In the genomic region with DNA sequence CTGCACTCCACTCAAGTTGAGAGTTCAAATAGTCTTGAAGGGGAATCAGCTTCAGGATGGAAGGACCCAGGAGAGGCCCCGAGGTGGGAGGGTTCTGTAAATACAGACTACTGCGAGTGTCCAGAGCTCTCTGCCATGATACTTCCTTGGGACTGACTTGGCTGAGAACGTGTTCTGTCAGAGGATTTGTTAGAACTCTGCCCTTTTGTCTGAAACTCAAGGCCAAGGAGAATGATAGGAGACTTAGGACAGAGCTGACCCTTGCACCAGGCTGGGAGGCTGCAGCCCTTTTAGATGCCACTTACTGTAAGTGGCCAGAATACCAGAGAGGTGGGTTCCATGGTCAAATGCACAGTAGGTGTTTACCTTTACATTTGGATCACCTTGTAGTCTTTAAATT, we compare ENCODE assay signal across 33 cellular contexts. TPM values are rescaled to one million over a fixed set of nuclear protein-coding genes. Genes with fewer than 3 reads are reported as not detected.
DNase-seq lines count a peak whose midpoint lies in the region; ATAC-seq, FAIRE-seq and TF ChIP-seq lines count a peak whose summit lies in the region.
"Had no signal": no experiment of that assay in that cellular context is flagged by ENCODE, and none has a peak within 500 bp of the region (broad histone marks: within the 10 kb centered on the region; RNA-seq: fewer than 3 reads in every experiment).

No MANE protein-coding gene starts in this region.

- no peak for DNase-seq in DND-41
- DNase-seq in HCT116 (ENCODE audit: low read depth, low spot score): no peak
- no peak for DNase-seq in K562 (ENCODE audit: extremely low read depth in 1 of 4, low spot score in 3 of 4)
- no peak for DNase-seq in putamen (ENCODE audit: low spot score)
- no peak for DNase-seq in cortex of kidney (lab: John Stamatoyannopoulos, UW)
- no peak for DNase-seq in right cardiac atrium
- DNase-seq: activated CD4-positive, alpha-beta T cell treated with anti-CD3 and anti-CD28 coated beads for 1 hour; activated CD8-positive, alpha-beta memory T cell treated with anti-CD3 and anti-CD28 coated beads, Interleukin-2, amount 50 U/mL, for 48 hours; activated CD8-positive, alpha-beta T cell treated with anti-CD3 and anti-CD28 coated beads for 36 hours; activated gamma-delta T cell; adrenal gland; Caco-2; cerebellar nuclear complex; DMS53; gastrocnemius medialis; NCI-H1105; NCI-H2029; NCI-H524; PC-9; SK-N-SH; small intestine; stimulated activated naive CD8-positive, alpha-beta T cell treated with anti-CD3 and anti-CD28 coated beads, Interleukin-15, Interleukin-2, amounts not matched to agents 100 U/mL and 50 U/mL, for 24 hours; T-helper 17 cell; testis had no signal

- H3K4me1 ChIP-seq in DND-41 (ENCODE audit: insufficient read depth, low read length) (peaks cover 35% of the 10 kb centered on the region), HCT116 (ENCODE audit: control insufficient read depth in 1 of 2, insufficient read depth in 2 of 2, low read length in 2 of 2) (peaks cover 15 to 30% of the 10 kb centered on the region in 2 experiments), K562 (replicated peaks in 1 of 2; ENCODE audit: control insufficient read depth in 2 of 2, insufficient read depth in 2 of 2, low read length in 2 of 2) (peaks cover 18 to 20% of the 10 kb centered on the region in 2 experiments; a peak in 3 of 5 replicates), right cardiac atrium (ENCODE audit: control insufficient read depth, insufficient read depth, low read length) (peaks cover 3% of the 10 kb centered on the region)

- no peak overlapping the region for H2AFZ ChIP-seq in DND-41 (ENCODE audit: low read depth, low read length)
- H2AFZ ChIP-seq in HCT116 (ENCODE audit: low read depth, low read length, poor library complexity, severe bottlenecking): no peak overlapping the region
- no peak overlapping the region for H2AFZ ChIP-seq in K562 (ENCODE audit: low read depth, low read length)
- H2AFZ ChIP-seq: parathyroid adenoma, PC-9 had no signal

- H3K9me1 ChIP-seq in K562 (ENCODE audit: control insufficient read depth, insufficient read depth, low read length): no peaks in the 10 kb centered on the region

- H3K27ac Mint-ChIP-seq in nephron: peak overlapping the region; percentile 88 to 100 (median 99)
- H3K27ac Mint-ChIP-seq: T-helper 17 cell had no signal

- H3K79me2 ChIP-seq in DND-41 (ENCODE audit: insufficient read depth, low read length) (peaks cover 73% of the 10 kb centered on the region), HCT116 (ENCODE audit: insufficient read depth, low read length) (peaks cover 67% of the 10 kb centered on the region), K562 (ENCODE audit: control insufficient read depth, insufficient read depth, low read length) (peaks cover 66% of the 10 kb centered on the region)

- TF ChIP-seq POLR2A in HCT116 (IDR thresholded peaks at IDR 0.05; ENCODE audit: borderline replicate concordance, extremely low read depth, insufficient read depth, insufficient read length) (no peak), K562 (conservative IDR thresholded peaks at IDR 0.05) (no peak)

- peak overlapping the region; percentile 57 to 71 (median 61) for H3K4me3 Mint-ChIP-seq in nephron
- H3K4me3 Mint-ChIP-seq: T-helper 17 cell had no signal

- RAD21 ChIA-PET in HCT116 (lab: Charles Lee; ENCODE audit: low non-redundant PET in 1 of 2, low total read pairs in 2 of 2, uncharacterized antibody in 2 of 2, unreplicated experiment in 2 of 2): no interaction called here

- in situ Hi-C loops in K562 (cut with MboI): no loop called here

- POLR2A ChIA-PET in HCT116 (lab: Charles Lee): interaction anchor here (0.8 to 1.6 kb wide), 3 partner anchors 10 to 21 kb away, joined by 3 to 5 read pairs (median 5); partner anchors contain the start of gene MIEF1
- POLR2A ChIA-PET in K562 (lab: Yijun Ruan, JAX): interaction anchor here (0.7 to 2.8 kb wide), 12 partner anchors 7 to 200 kb away, joined by 3 to 15 read pairs (median 4); partner anchors contain the start of gene MIEF1

- TF ChIP-seq RAD21 in HCT116 (IDR thresholded peaks at IDR 0.05; ENCODE audit: low read depth) (no peak), K562 (CRISPR knock-in tag; conservative IDR thresholded peaks at IDR 0.05 in 1 of 2, IDR thresholded peaks at IDR 0.05 in 1 of 2) (no peak)

- H3K36me3 ChIP-seq in DND-41 (ENCODE audit: insufficient read depth, low read length): peaks cover 72% of the 10 kb centered on the region
- peaks cover 39 to 57% of the 10 kb centered on the region in 2 experiments for H3K36me3 ChIP-seq in HCT116 (ENCODE audit: control insufficient read depth in 1 of 2, insufficient read depth in 2 of 2, low read length in 2 of 2)
- H3K36me3 ChIP-seq in K562 (ENCODE audit: control insufficient read depth, insufficient read depth, low read length): peaks cover 67% of the 10 kb centered on the region

- no peaks in the 10 kb centered on the region for H3K9me3 ChIP-seq in DND-41 (ENCODE audit: insufficient read depth, low read length, severe bottlenecking)
- H3K9me3 ChIP-seq in HCT116 (ENCODE audit: control insufficient read depth in 1 of 2, insufficient read depth in 1 of 2, low read depth in 1 of 2, low read length in 2 of 2): no peaks in the 10 kb centered on the region
- H3K9me3 ChIP-seq in K562 (replicated peaks; ENCODE audit: control insufficient read depth, insufficient read depth, low read depth, low read length): no peaks in the 10 kb centered on the region
- H3K9me3 ChIP-seq in right cardiac atrium (ENCODE audit: control insufficient read depth, low read length): no peaks in the 10 kb centered on the region
- H3K9me3 ChIP-seq: adrenal gland, Caco-2, gastrocnemius medialis, SK-N-SH, testis had no signal

- H3K9me3 Mint-ChIP-seq in nephron: no peaks in the 10 kb centered on the region
- H3K9me3 Mint-ChIP-seq: activated CD8-positive, alpha-beta T cell treated with anti-CD3 and anti-CD28 coated beads for 36 hours had no signal

- H3K4me1 Mint-ChIP-seq in nephron: peaks cover 34% of the 10 kb centered on the region

- intact Hi-C loops in HCT116 (cut with micrococcal nuclease) (no loop called here), K562 (cut with micrococcal nuclease) (loop anchor here (5.0 kb wide), 2 partner anchors 55 to 130 kb away; no protein-coding TSS in a partner anchor), right cardiac atrium (cut with DNase I) (loop anchor here in 2 of 4 donors (10.0 kb wide), 1 partner anchor 113 kb away; no protein-coding TSS in a partner anchor)

- H3K36me3 Mint-ChIP-seq in nephron (ENCODE audit: low read depth): peaks cover 50% of the 10 kb centered on the region

- peaks cover 3% of the 10 kb centered on the region for H3K27me3 Mint-ChIP-seq in nephron (ENCODE audit: low read depth)
- H3K27me3 Mint-ChIP-seq: activated CD8-positive, alpha-beta T cell treated with anti-CD3 and anti-CD28 coated beads for 36 hours; IgD-negative memory B cell; T-helper 17 cell had no signal

- ATAC-seq in DND-41 (ENCODE audit: insufficient read depth, low read depth): no peak
- ATAC-seq in HCT116: no peak
- ATAC-seq in K562: no peak
- no peak for ATAC-seq in HG02623 (IDR thresholded peaks at IDR 0.05; ENCODE audit: unreplicated experiment)
- ATAC-seq in right cardiac atrium: no peak
- ATAC-seq: activated CD8-positive, alpha-beta T cell treated with anti-CD3 and anti-CD28 coated beads for 36 hours; gastrocnemius medialis; Right ventricle myocardium inferior; stimulated activated naive CD8-positive, alpha-beta T cell treated with anti-CD3 and anti-CD28 coated beads, Interleukin-15, Interleukin-2, amounts not matched to agents 100 U/mL and 50 U/mL, for 24 hours; T-helper 17 cell had no signal

- peak overlapping the region; percentile 74; the same call in 1 of the 2 replicates for H3K4me2 ChIP-seq in DND-41 (ENCODE audit: insufficient read depth, low read length)
- no peak overlapping the region for H3K4me2 ChIP-seq in HCT116 (ENCODE audit: low read length)
- H3K4me2 ChIP-seq in K562 (ENCODE audit: insufficient read depth, low read length): peak overlapping the region; percentile 97; the same call in 1 of the 2 replicates
- H3K4me2 ChIP-seq: SK-N-SH had no signal

- TF ChIP-seq CTCF in DND-41 (IDR thresholded peaks at IDR 0.05; ENCODE audit: borderline replicate concordance, extremely low read depth, low read length, poor library complexity, severe bottlenecking) (no peak), HCT116 (IDR thresholded peaks at IDR 0.05 in 2 of 3, conservative IDR thresholded peaks at IDR 0.05 in 1 of 3; ENCODE audit: borderline replicate concordance in 1 of 3, insufficient read depth in 1 of 3, low read depth in 2 of 3, low read length in 2 of 3) (no peak), K562 (IDR thresholded peaks at IDR 0.05 in 2 of 3, conservative IDR thresholded peaks at IDR 0.05 in 1 of 3; ENCODE audit: insufficient read depth in 2 of 3, low read depth in 1 of 3, low read length in 3 of 3) (no peak), nephron (IDR thresholded peaks at IDR 0.05; ENCODE audit: unreplicated experiment in 3 of 3) (no peak)

- H3K27ac ChIP-seq in DND-41 (ENCODE audit: low read length) (no peak overlapping the region), HCT116 (ENCODE audit: low read depth, low read length) (0 out of 2 replicates have a peak overlapping the region, but pooled peaks have one; percentile 99), K562 (ENCODE audit: extremely low read depth, low read depth, low read length) (peak overlapping the region; percentile 100; the same call in 2 of the 3 replicates), right cardiac atrium (ENCODE audit: low read length) (no peak overlapping the region)
- H3K27ac ChIP-seq: adrenal gland, C4-2B, parathyroid adenoma, PC-9 had no signal

- H3K9me2 ChIP-seq in HCT116 (ENCODE audit: insufficient read depth): no peaks in the 10 kb centered on the region
- H3K9me2 ChIP-seq: SK-N-SH had no signal

- WGBS in K562 (ENCODE audit: insufficient coverage, low coverage, missing lambda C conversion rate): 49% methylated on average over 3 of the region's 3 CpGs
- 78% methylated on average over 3 of the region's 3 CpGs for WGBS in right cardiac atrium

- H3K27me3 ChIP-seq in DND-41 (ENCODE audit: insufficient read depth, low read length, poor library complexity) (no peaks in the 10 kb centered on the region), HCT116 (ENCODE audit: insufficient read depth, low read length) (no peaks in the 10 kb centered on the region), K562 (ENCODE audit: control insufficient read depth in 2 of 2, insufficient read depth in 2 of 2, low read length in 2 of 2) (no peaks in the 10 kb centered on the region), right cardiac atrium (ENCODE audit: control insufficient read depth, insufficient read depth) (no peaks in the 10 kb centered on the region)
- H3K27me3 ChIP-seq: adrenal gland, gastrocnemius medialis, testis had no signal

- H3K9ac ChIP-seq in DND-41 (ENCODE audit: low read depth, low read length) (no peak overlapping the region; the same call in 1 of the 2 replicates), HCT116 (ENCODE audit: low read length) (no peak overlapping the region), K562 (ENCODE audit: insufficient read depth in 1 of 2, low read depth in 2 of 2, low read length in 2 of 2) (peak overlapping the region in 1 of 2 experiments; percentile 43; a peak in 1 of 4 replicates)
- H3K9ac ChIP-seq: parathyroid adenoma, SK-N-SH had no signal

- H3K4me3 ChIP-seq in DND-41 (ENCODE audit: low read depth in 1 of 2, low read length in 2 of 2) (no peak overlapping the region), HCT116 (replicated peaks in 1 of 2; ENCODE audit: low read depth in 1 of 2, low read length in 2 of 2) (no peak overlapping the region), K562 (no peak overlapping the region), right cardiac atrium (ENCODE audit: low read length) (no peak overlapping the region)
- H3K4me3 ChIP-seq: adrenal gland, gastrocnemius medialis, PC-9, testis had no signal

- CTCF ChIA-PET in HCT116 (lab: Charles Lee) (interaction anchor here (1.1 to 2.3 kb wide), 3 partner anchors 11 to 21 kb away, joined by 4 to 12 read pairs (median 6); partner anchors contain the start of gene MIEF1), K562 (lab: Yijun Ruan, JAX; ENCODE audit: low intra/inter-chr PET ratio) (interaction anchor here (1.4 kb wide), 1 partner anchor 21 kb away, joined by 3 read pairs; no protein-coding TSS in a partner anchor)

- H4K20me1 ChIP-seq in DND-41 (ENCODE audit: insufficient read depth, low read length) (peaks cover 43% of the 10 kb centered on the region), HCT116 (ENCODE audit: insufficient read depth) (peaks cover 19% of the 10 kb centered on the region; the same call in 1 of the 2 replicates), K562 (replicated peaks; ENCODE audit: control insufficient read depth, insufficient read depth, low read length) (peaks cover 27% of the 10 kb centered on the region)

- TF ChIP-seq EP300 in K562 (IDR thresholded peaks at IDR 0.05; ENCODE audit: low read length): no peak

- no peak for FAIRE-seq in K562 (lab: Jason Lieb, UNC)
- FAIRE-seq: endothelial cell of umbilical vein, G401.6, small intestine had no signal

- no TSS peak for BruUV-seq in HCT116 (replicated peaks; lab: Mats Ljungman, UMichigan)
- no TSS peak for BruUV-seq in K562 (replicated peaks; lab: Mats Ljungman, UMichigan)

RNA-seq across cellular contexts. Expression of gene ATF4, which starts 2.9 kb away (rescaled TPM):
- total RNA-seq in HCT116 (2021; ENCODE audit: unreplicated experiment): 608 TPM
- 588 and 690 TPM in 2 replicates for polyA plus RNA-seq in HCT116 (2012)
- total RNA-seq in K562 (2011; cell fraction: chromatin; rRNA removed; ENCODE audit: low replicate concordance): 183 and 296 TPM in 2 replicates
- 255 and 271 TPM in 2 replicates for total RNA-seq in K562 (2011; cell fraction: nucleolus; rRNA removed)
- total RNA-seq in K562 (2011; cell fraction: nucleoplasm; rRNA removed): 227 and 246 TPM in 2 replicates
- 311 and 355 TPM in 2 replicates for total RNA-seq in K562 (2014; rRNA removed)
- 320 and 405 TPM in 2 replicates for total RNA-seq in K562 (2014; rRNA removed; fragmentation: Illumina TruSeq; extraction: Trizol)
- total RNA-seq in K562 (2015; rRNA removed; fragmentation: Illumina TruSeq; extraction: Trizol): 153 and 156 TPM in 2 replicates
- total RNA-seq in K562 (2021): 308 and 361 TPM in 2 replicates
- 669 and 756 TPM in 2 replicates for polyA plus RNA-seq in K562 (2011; rRNA removed)
- 757 and 998 TPM in 2 replicates for polyA plus RNA-seq in K562 (2011; cell fraction: cytosol; rRNA removed)
- 651 and 768 TPM in 2 replicates for polyA plus RNA-seq in K562 (2011; cell fraction: nucleus; rRNA removed)
- 264 and 832 TPM in 2 replicates for polyA plus RNA-seq in K562 (2012)
- polyA plus RNA-seq in K562 (2014; fragmentation: Illumina TruSeq; extraction: Trizol): 528 and 598 TPM in 2 replicates
- polyA plus RNA-seq in K562 (2014; fragmentation: Nextera tagmentation; extraction: Ambion mirVana): 100 to 1,000 TPM in 1 of 2 experiments, 10 to 100 TPM in 1; 93.1 to 125 TPM
- polyA plus RNA-seq in K562 (2014; rRNA removed): 638 and 723 TPM in 2 replicates
- polyA minus RNA-seq in K562 (2011; rRNA and poly(A)+ RNA removed): 190 and 217 TPM in 2 replicates
- polyA minus RNA-seq in K562 (2011; cell fraction: cytosol; rRNA and poly(A)+ RNA removed): 89.9 and 115 TPM in 2 replicates
- 99.2 and 197 TPM in 2 replicates for polyA minus RNA-seq in K562 (2011; cell fraction: nucleus; rRNA and poly(A)+ RNA removed)
- 100 to 1,000 TPM; 156 to 254 (median 177) TPM for total RNA-seq in right cardiac atrium
- polyA plus RNA-seq in right cardiac atrium: 244 TPM

RNA-seq across cellular contexts. Expression of gene RPS19BP1, which starts 15.1 kb away (rescaled TPM):
- total RNA-seq in HCT116 (2021; ENCODE audit: unreplicated experiment) (80.4 TPM), K562 (2014; rRNA removed) (223 and 264 TPM in 2 replicates), K562 (2014; rRNA removed; fragmentation: Illumina TruSeq; extraction: Trizol) (33.0 and 44.9 TPM in 2 replicates), K562 (2015; rRNA removed; fragmentation: Illumina TruSeq; extraction: Trizol) (84.3 and 93.3 TPM in 2 replicates), K562 (2021) (109 and 110 TPM in 2 replicates), right cardiac atrium (10 to 100 TPM; 55.1 to 75.5 (median 61.8) TPM)
- 69.1 and 86.9 TPM in 2 replicates for polyA plus RNA-seq in HCT116 (2012)
- 27.9 and 59.9 TPM in 2 replicates for total RNA-seq in K562 (2011; cell fraction: chromatin; rRNA removed; ENCODE audit: low replicate concordance)
- 57.2 and 59.7 TPM in 2 replicates for total RNA-seq in K562 (2011; cell fraction: nucleolus; rRNA removed)
- 42.7 and 46.9 TPM in 2 replicates for total RNA-seq in K562 (2011; cell fraction: nucleoplasm; rRNA removed)
- polyA plus RNA-seq in K562 (2011; rRNA removed) (75.6 and 90.4 TPM in 2 replicates), K562 (2014; fragmentation: Illumina TruSeq; extraction: Trizol) (29.0 and 64.7 TPM in 2 replicates), K562 (2014; fragmentation: Nextera tagmentation; extraction: Ambion mirVana) (1 to 10 TPM; 3.0 to 8.2 TPM), K562 (2014; rRNA removed) (216 and 229 TPM in 2 replicates), right cardiac atrium (155 TPM)
- 89.9 and 177 TPM in 2 replicates for polyA plus RNA-seq in K562 (2011; cell fraction: cytosol; rRNA removed)
- polyA plus RNA-seq in K562 (2011; cell fraction: nucleus; rRNA removed): 53.3 and 77.5 TPM in 2 replicates
- polyA plus RNA-seq in K562 (2012): 85.4 and 89.3 TPM in 2 replicates
- 12.0 and 12.6 TPM in 2 replicates for polyA minus RNA-seq in K562 (2011; rRNA and poly(A)+ RNA removed)
- polyA minus RNA-seq in K562 (2011; cell fraction: cytosol; rRNA and poly(A)+ RNA removed): 14.5 and 18.6 TPM in 2 replicates
- 16.3 and 27.0 TPM in 2 replicates for polyA minus RNA-seq in K562 (2011; cell fraction: nucleus; rRNA and poly(A)+ RNA removed)

RNA-seq across cellular contexts. Expression of gene MIEF1, which starts 15.4 kb away (rescaled TPM):
- total RNA-seq in HCT116 (2021; ENCODE audit: unreplicated experiment) (42.8 TPM), K562 (2014; rRNA removed) (25.5 and 28.3 TPM in 2 replicates), K562 (2014; rRNA removed; fragmentation: Illumina TruSeq; extraction: Trizol) (28.6 and 29.0 TPM in 2 replicates), K562 (2015; rRNA removed; fragmentation: Illumina TruSeq; extraction: Trizol) (26.8 and 27.1 TPM in 2 replicates), K562 (2021) (51.8 and 54.3 TPM in 2 replicates), right cardiac atrium (10 to 100 TPM; 16.3 to 22.2 (median 18.7) TPM)
- polyA plus RNA-seq in HCT116 (2012): 23.4 and 23.7 TPM in 2 replicates
- 31.0 and 48.3 TPM in 2 replicates for total RNA-seq in K562 (2011; cell fraction: chromatin; rRNA removed; ENCODE audit: low replicate concordance)
- total RNA-seq in K562 (2011; cell fraction: nucleolus; rRNA removed): 30.9 and 36.7 TPM in 2 replicates
- 33.9 and 34.4 TPM in 2 replicates for total RNA-seq in K562 (2011; cell fraction: nucleoplasm; rRNA removed)
- polyA plus RNA-seq in K562 (2011; rRNA removed) (20.0 and 21.7 TPM in 2 replicates), K562 (2014; fragmentation: Illumina TruSeq; extraction: Trizol) (37.7 and 40.8 TPM in 2 replicates), K562 (2014; fragmentation: Nextera tagmentation; extraction: Ambion mirVana) (10 to 100 TPM; 10.9 to 13.1 TPM), K562 (2014; rRNA removed) (23.6 and 29.1 TPM in 2 replicates), right cardiac atrium (9.0 TPM)
- 23.2 and 29.6 TPM in 2 replicates for polyA plus RNA-seq in K562 (2011; cell fraction: cytosol; rRNA removed)
- 13.3 and 18.3 TPM in 2 replicates for polyA plus RNA-seq in K562 (2011; cell fraction: nucleus; rRNA removed)
- polyA plus RNA-seq in K562 (2012): 23.3 and 33.4 TPM in 2 replicates
- polyA minus RNA-seq in K562 (2011; rRNA and poly(A)+ RNA removed): 31.6 and 37.3 TPM in 2 replicates
- polyA minus RNA-seq in K562 (2011; cell fraction: cytosol; rRNA and poly(A)+ RNA removed): 23.3 and 24.0 TPM in 2 replicates
- polyA minus RNA-seq in K562 (2011; cell fraction: nucleus; rRNA and poly(A)+ RNA removed): 13.6 and 15.8 TPM in 2 replicates

RNA-seq across cellular contexts. Expression of gene CACNA1I, which starts 53.1 kb away (rescaled TPM):
- total RNA-seq in HCT116 (2021; ENCODE audit: unreplicated experiment) (0.15 TPM), K562 (2014; rRNA removed) (0.24 and 0.32 TPM in 2 replicates), K562 (2014; rRNA removed; fragmentation: Illumina TruSeq; extraction: Trizol) (0.06 and 0.07 TPM in 2 replicates), K562 (2015; rRNA removed; fragmentation: Illumina TruSeq; extraction: Trizol) (0.11 TPM in 2 replicates), K562 (2021) (0.45 and 0.78 TPM in 2 replicates), right cardiac atrium (under 1 TPM in 1 of 4 donors, not detected in 3; 0.06 TPM)
- 0.20 TPM in 2 replicates for polyA plus RNA-seq in HCT116 (2012)
- total RNA-seq in K562 (2011; cell fraction: chromatin; rRNA removed; ENCODE audit: low replicate concordance): 3.5 and 12.7 TPM in 2 replicates
- total RNA-seq in K562 (2011; cell fraction: nucleolus; rRNA removed): 3.9 and 6.0 TPM in 2 replicates
- total RNA-seq in K562 (2011; cell fraction: nucleoplasm; rRNA removed): 3.4 and 3.6 TPM in 2 replicates
- polyA plus RNA-seq in K562 (2011; rRNA removed) (0.22 and 0.79 TPM in 2 replicates), K562 (2014; fragmentation: Illumina TruSeq; extraction: Trizol) (0.30 and 0.31 TPM in 2 replicates), K562 (2014; fragmentation: Nextera tagmentation; extraction: Ambion mirVana) (under 1 TPM in 1 of 2 experiments, not detected in 1; 0.01 TPM), K562 (2014; rRNA removed) (0.31 and 0.41 TPM in 2 replicates), right cardiac atrium (0.07 TPM)
- 0.13 and 1.0 TPM in 2 replicates for polyA plus RNA-seq in K562 (2011; cell fraction: cytosol; rRNA removed)
- polyA plus RNA-seq in K562 (2011; cell fraction: nucleus; rRNA removed): 1.9 and 12.3 TPM in 2 replicates
- polyA plus RNA-seq in K562 (2012): 0.56 and 0.90 TPM in 2 replicates
- 0.09 and 0.74 TPM in 2 replicates for polyA minus RNA-seq in K562 (2011; rRNA and poly(A)+ RNA removed)
- polyA minus RNA-seq in K562 (2011; cell fraction: cytosol; rRNA and poly(A)+ RNA removed): 0.27 and 1.0 TPM in 2 replicates
- polyA minus RNA-seq in K562 (2011; cell fraction: nucleus; rRNA and poly(A)+ RNA removed): 0.56 and 2.4 TPM in 2 replicates
- total RNA-seq: Caco-2, endothelial cell of umbilical vein, gastrocnemius medialis, lung microvascular endothelial cell, Right ventricle myocardium inferior had no signal
- polyA plus RNA-seq: endothelial cell of umbilical vein, SK-N-SH had no signal

Comparison
In these comparisons a context has a peak if more than half of its experiments do, and no peak if none do; other contexts are left out.
1. H3K27ac ChIP-seq: peak in HCT116 (single experiment) and K562 (single experiment); none in DND-41 (single experiment) and right cardiac atrium (single experiment).